ENCODE assay signal across 1 cellular context in the genomic region with DNA sequence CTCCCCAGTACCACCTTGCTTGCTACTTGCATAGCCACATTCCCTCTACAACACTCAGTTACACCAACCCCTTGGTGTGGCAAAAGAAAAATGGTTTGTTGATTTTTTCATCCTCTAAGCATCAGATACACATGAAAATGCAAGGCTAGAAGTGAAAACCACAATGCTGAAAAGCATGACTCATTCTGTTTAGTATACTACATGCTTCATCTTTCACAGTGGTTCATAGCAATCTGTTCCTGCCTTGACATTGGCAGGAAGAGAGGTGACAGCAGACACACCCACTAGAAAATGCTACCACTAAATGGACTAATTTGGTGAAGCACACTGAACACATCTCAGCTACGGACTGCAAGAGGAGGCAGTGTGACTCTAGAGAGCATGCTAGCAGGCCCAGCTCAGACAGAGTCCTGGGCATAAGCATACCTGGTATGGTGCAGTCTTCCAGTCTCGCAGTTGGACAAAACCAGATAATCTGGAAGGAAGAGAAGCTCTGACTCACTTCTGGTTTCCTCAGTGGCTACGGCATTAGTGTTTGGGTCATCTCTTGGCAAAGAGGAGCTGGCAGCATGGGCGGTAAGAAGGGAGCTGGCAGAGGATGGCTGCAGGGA.
TF ChIP-seq lines count a peak whose summit lies in the region.

No MANE protein-coding gene starts in this region.

TF ChIP-seq in GM12878, 131 proteins besides CTCF, POLR2A, EP300 and RAD21 (continued from another document):
- TF ChIP-seq, protein P1, sequence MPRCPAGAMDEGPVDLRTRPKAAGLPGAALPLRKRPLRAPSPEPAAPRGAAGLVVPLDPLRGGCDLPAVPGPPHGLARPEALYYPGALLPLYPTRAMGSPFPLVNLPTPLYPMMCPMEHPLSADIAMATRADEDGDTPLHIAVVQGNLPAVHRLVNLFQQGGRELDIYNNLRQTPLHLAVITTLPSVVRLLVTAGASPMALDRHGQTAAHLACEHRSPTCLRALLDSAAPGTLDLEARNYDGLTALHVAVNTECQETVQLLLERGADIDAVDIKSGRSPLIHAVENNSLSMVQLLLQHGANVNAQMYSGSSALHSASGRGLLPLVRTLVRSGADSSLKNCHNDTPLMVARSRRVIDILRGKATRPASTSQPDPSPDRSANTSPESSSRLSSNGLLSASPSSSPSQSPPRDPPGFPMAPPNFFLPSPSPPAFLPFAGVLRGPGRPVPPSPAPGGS (IDR thresholded peaks at IDR 0.05; ENCODE audit: borderline replicate concordance, insufficient read depth, low read depth, low read length, poor library complexity, severe bottlenecking), result no peak
- TF ChIP-seq JUND (IDR thresholded peaks at IDR 0.05; ENCODE audit: low read depth, low read length), result peak; percentile 41; the same call in 1 of the 2 replicates
- TF ChIP-seq BCL11A (IDR thresholded peaks at IDR 0.05; ENCODE audit: low read depth, low read length), result 0 out of 2 replicates have a peak, but pooled peaks have one; percentile 11
- TF ChIP-seq ATF7 (IDR thresholded peaks at IDR 0.05; ENCODE audit: low read depth), result peak; percentile 58
- no peak for TF ChIP-seq WRNIP1 (IDR thresholded peaks at IDR 0.05; ENCODE audit: borderline replicate concordance, low read depth, low read length)
- TF ChIP-seq RELA (IDR thresholded peaks at IDR 0.05; ENCODE audit: borderline replicate concordance, partially characterized antibody), result no peak
- peak; percentile 48; the same call in 1 of the 2 replicates for TF ChIP-seq MXI1 (IDR thresholded peaks at IDR 0.05; ENCODE audit: low read depth, low read length)
- TF ChIP-seq ZNF622 (IDR thresholded peaks at IDR 0.05), result no peak
- no peak for TF ChIP-seq SUPT20H (IDR thresholded peaks at IDR 0.05; ENCODE audit: borderline replicate concordance, control insufficient read depth, low read depth, low read length)
- TF ChIP-seq, protein P2, sequence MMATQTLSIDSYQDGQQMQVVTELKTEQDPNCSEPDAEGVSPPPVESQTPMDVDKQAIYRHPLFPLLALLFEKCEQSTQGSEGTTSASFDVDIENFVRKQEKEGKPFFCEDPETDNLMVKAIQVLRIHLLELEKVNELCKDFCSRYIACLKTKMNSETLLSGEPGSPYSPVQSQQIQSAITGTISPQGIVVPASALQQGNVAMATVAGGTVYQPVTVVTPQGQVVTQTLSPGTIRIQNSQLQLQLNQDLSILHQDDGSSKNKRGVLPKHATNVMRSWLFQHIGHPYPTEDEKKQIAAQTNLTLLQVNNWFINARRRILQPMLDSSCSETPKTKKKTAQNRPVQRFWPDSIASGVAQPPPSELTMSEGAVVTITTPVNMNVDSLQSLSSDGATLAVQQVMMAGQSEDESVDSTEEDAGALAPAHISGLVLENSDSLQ (IDR thresholded peaks at IDR 0.05), result peak; percentile 69
- TF ChIP-seq ETV6 (conservative IDR thresholded peaks at IDR 0.05 in 1 of 2, IDR thresholded peaks at IDR 0.05 in 1 of 2; ENCODE audit: borderline replicate concordance in 1 of 2, low read depth in 1 of 2), result peak in 1 of 2 experiments; percentile 50; a peak in 1 of 4 replicates
- TF ChIP-seq, protein P3, sequence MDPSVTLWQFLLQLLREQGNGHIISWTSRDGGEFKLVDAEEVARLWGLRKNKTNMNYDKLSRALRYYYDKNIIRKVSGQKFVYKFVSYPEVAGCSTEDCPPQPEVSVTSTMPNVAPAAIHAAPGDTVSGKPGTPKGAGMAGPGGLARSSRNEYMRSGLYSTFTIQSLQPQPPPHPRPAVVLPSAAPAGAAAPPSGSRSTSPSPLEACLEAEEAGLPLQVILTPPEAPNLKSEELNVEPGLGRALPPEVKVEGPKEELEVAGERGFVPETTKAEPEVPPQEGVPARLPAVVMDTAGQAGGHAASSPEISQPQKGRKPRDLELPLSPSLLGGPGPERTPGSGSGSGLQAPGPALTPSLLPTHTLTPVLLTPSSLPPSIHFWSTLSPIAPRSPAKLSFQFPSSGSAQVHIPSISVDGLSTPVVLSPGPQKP (IDR thresholded peaks at IDR 0.05; ENCODE audit: low read depth, low read length), result no peak
- peak; percentile 90 for TF ChIP-seq RUNX3 (IDR thresholded peaks at IDR 0.05; ENCODE audit: low read length)
- 0 out of 2 replicates have a peak, but pooled peaks have one; percentile 30 for TF ChIP-seq IRF4 (IDR thresholded peaks at IDR 0.05; ENCODE audit: low read depth, low read length)
- TF ChIP-seq JUNB (IDR thresholded peaks at IDR 0.05), result peak; percentile 53
- TF ChIP-seq GABPA (IDR thresholded peaks at IDR 0.05; ENCODE audit: low read depth), result no peak
